22 cellular contexts compared by ENCODE assay signal in genomic region chr19:21491161-21491560, GRCh38. TPM values are rescaled to one million over a fixed set of nuclear protein-coding genes. Genes with fewer than 3 reads are reported as not detected.
DNase-seq lines count a peak whose midpoint lies in the region; ATAC-seq and TF ChIP-seq lines count a peak whose summit lies in the region.
"Had no signal": no experiment of that assay in that cellular context is flagged by ENCODE, and none has a peak within 500 bp of the region (broad histone marks: within the 10 kb centered on the region; RNA-seq: fewer than 3 reads in every experiment).

No MANE protein-coding gene starts in this region.

- H3K27me3 ChIP-seq in GM23248 (replicated peaks; ENCODE audit: insufficient read depth) (no peaks in the 10 kb centered on the region), psoas muscle (ENCODE audit: insufficient read depth in 3 of 3, low read length in 2 of 3) (no peaks in the 10 kb centered on the region)
- H3K27me3 ChIP-seq: MG63 had no signal

- no peak overlapping the region for H3K9ac ChIP-seq in GM23248

- TF ChIP-seq CTCF in epithelial cell of esophagus (IDR thresholded peaks at IDR 0.05; ENCODE audit: insufficient read depth, low read depth, low read length, missing control alignments) (no peak), psoas muscle (IDR thresholded peaks at IDR 0.05) (no peak)

- ATAC-seq in psoas muscle (peak in 3 of 4 donors; percentile 29 to 49 (median 32)), HG03442 (IDR thresholded peaks at IDR 0.05; ENCODE audit: unreplicated experiment) (no peak), HG03460 (IDR thresholded peaks at IDR 0.05; ENCODE audit: unreplicated experiment) (no peak)
- ATAC-seq: GM23338, HCT116, Panc1, T-cell had no signal

- no peaks in the 10 kb centered on the region for H3K79me2 ChIP-seq in GM23248 (ENCODE audit: insufficient read depth)

- no peaks in the 10 kb centered on the region for H3K9me3 ChIP-seq in GM23248 (ENCODE audit: low read depth)
- H3K9me3 ChIP-seq in psoas muscle, result no peaks in the 10 kb centered on the region
- H3K9me3 ChIP-seq: MG63 had no signal

- intact Hi-C loops in psoas muscle (cut with DNase I), result no loop called here

- H2AFZ ChIP-seq in GM23248, result no peak overlapping the region
- H2AFZ ChIP-seq: GM23338 had no signal

- H4K20me1 ChIP-seq in GM23248 (ENCODE audit: insufficient read depth), result no peaks in the 10 kb centered on the region

- H3K4me3 ChIP-seq in GM23248 (no peak overlapping the region), epithelial cell of esophagus (ENCODE audit: low read length) (no peak overlapping the region), psoas muscle (no peak overlapping the region)
- H3K4me3 ChIP-seq: GM23338, MG63 had no signal

- in situ Hi-C loops in GM23248 (cut with MboI), result no loop called here

- WGBS in GM23248 (ENCODE audit: low coverage in 1 of 2, low lambda C conversion rate in 2 of 2, missing lambda C conversion rate in 2 of 2), 2 experiments, result 57 to 68% methylated on average over 3 of the region's 3 CpGs
- WGBS in psoas muscle, 3 donors, result 96 to 98% (median 96%) methylated on average over 3 of the region's 3 CpGs

- DNase-seq in GM23248, result peak; percentile 28
- peak; percentile 31 for DNase-seq in RKO (ENCODE audit: low spot score)
- DNase-seq in epithelial cell of esophagus (ENCODE audit: low read depth), result peak; percentile 25
- DNase-seq in psoas muscle, result no peak
- no peak for DNase-seq in GOT3 (lab: John Stamatoyannopoulos, UW)
- DNase-seq: CD4-positive, alpha-beta T cell; COR-L47; DMS79; MG63; NCI-H1105; NCI-H1694; NCI-H2081; NCI-H2171; NCI-H345; NCI-H524; NCI-H82; T-cell had no signal

- H3F3A ChIP-seq in GM23248 (ENCODE audit: insufficient read depth), result no peaks in the 10 kb centered on the region

- H3K36me3 ChIP-seq in GM23248 (ENCODE audit: low read depth) (no peaks in the 10 kb centered on the region), psoas muscle (ENCODE audit: insufficient read depth in 1 of 2, low read depth in 1 of 2) (no peaks in the 10 kb centered on the region)
- H3K36me3 ChIP-seq: MG63 had no signal

- no peaks in the 10 kb centered on the region for H3K9me2 ChIP-seq in GM23248 (ENCODE audit: insufficient read depth)

- no peaks in the 10 kb centered on the region for H3K4me1 ChIP-seq in GM23248 (ENCODE audit: insufficient read depth)
- no peaks in the 10 kb centered on the region for H3K4me1 ChIP-seq in psoas muscle

- H3K27ac ChIP-seq in GM23248, result no peak overlapping the region
- no peak overlapping the region for H3K27ac ChIP-seq in psoas muscle

- no peak overlapping the region for H3K4me2 ChIP-seq in GM23248 (ENCODE audit: unreplicated experiment)
- H3K4me2 ChIP-seq: GM23338 had no signal

RNA-seq across cellular contexts. Expression of gene ZNF429, which starts 14.2 kb away (rescaled TPM):
- total RNA-seq in GM23248 (2014; rRNA removed; shearing (Covaris generic)), result 5.1 and 6.1 TPM in 2 replicates
- polyA plus RNA-seq in GM23248 (2016; fragmentation: Nextera tagmentation; extraction: Ambion mirVana), result 7.3 and 8.1 TPM in 2 replicates
- total RNA-seq in psoas muscle, result 10 to 100 TPM in 1 of 4 donors, 1 to 10 TPM in 3; 6.9 to 11.3 (median 7.7) TPM
- polyA plus RNA-seq in psoas muscle, result 1 to 10 TPM; 3.5 to 8.4 (median 4.8) TPM

Comparison
In these comparisons a context has a peak if more than half of its experiments do, and no peak if none do; other contexts are left out.
1. DNase-seq: peak in GM23248 (single experiment), RKO (single experiment) and epithelial cell of esophagus (single experiment); none in psoas muscle (0 of 2) and GOT3 (single experiment).
2. ATAC-seq: peak in psoas muscle (3 of 4); none in HG03442 (single experiment) and HG03460 (single experiment).